Comparison of ENCODE assay signal across 12 cellular contexts in genomic region chr9:17905356-17906203, GRCh38.
A peak's percentile ranks its signal among the peaks of the same experiment; 100 is the strongest.
DNase-seq lines count a peak whose midpoint lies in the region; ATAC-seq and TF ChIP-seq lines count a peak whose summit lies in the region.
"Had no signal": no experiment of that assay in that cellular context is flagged by ENCODE, and none has a peak within 500 bp of the region (broad histone marks: within the 10 kb centered on the region; RNA-seq: fewer than 3 reads in every experiment).

No MANE protein-coding gene starts in this region.

- no peak for TF ChIP-seq CTCF in GM13977 (IDR thresholded peaks at IDR 0.05; ENCODE audit: extremely low read depth, insufficient read depth, missing control alignments)
- TF ChIP-seq CTCF in psoas muscle (IDR thresholded peaks at IDR 0.05) = no peak

- in situ Hi-C loops in GM13977 (cut with MboI; ENCODE audit: low pct_unique_long_range_greater_than_20kb, low sequenced_read_pairs, unreplicated experiment) = no loop called here

- H3K4me3 ChIP-seq in NT2/D1 (ENCODE audit: insufficient read length, low read depth) = peak overlapping the region; percentile 59
- peak overlapping the region; percentile 75 for H3K4me3 ChIP-seq in iPS-18a (ENCODE audit: low read length)
- peak overlapping the region; percentile 13 for H3K4me3 ChIP-seq in psoas muscle

- H3K4me1 ChIP-seq in NT2/D1 (ENCODE audit: insufficient read depth, insufficient read length) = peaks cover 2% of the 10 kb centered on the region
- no peaks in the 10 kb centered on the region for H3K4me1 ChIP-seq in iPS-18a (ENCODE audit: control insufficient read depth, low read depth, low read length)
- H3K4me1 ChIP-seq in psoas muscle = no peaks in the 10 kb centered on the region

- WGBS in psoas muscle, 3 donors = 7 to 11% (median 9%) methylated on average over 26 of the region's 26 CpGs

- no peak overlapping the region for H3K27ac ChIP-seq in iPS-18a (ENCODE audit: low read length)
- H3K27ac ChIP-seq in psoas muscle = no peak overlapping the region

- ATAC-seq in psoas muscle (no peak), HG03280 (IDR thresholded peaks at IDR 0.05; ENCODE audit: unreplicated experiment) (no peak), HG03159 (IDR thresholded peaks at IDR 0.05; ENCODE audit: unreplicated experiment) (no peak)

- intact Hi-C loops in psoas muscle (cut with DNase I) = no loop called here

- H3K36me3 ChIP-seq in NT2/D1 (ENCODE audit: insufficient read depth, insufficient read length, low read length) (no peaks in the 10 kb centered on the region), iPS-18a (ENCODE audit: control insufficient read depth, low read depth, low read length) (no peaks in the 10 kb centered on the region), psoas muscle (ENCODE audit: insufficient read depth in 1 of 2, low read depth in 1 of 2) (no peaks in the 10 kb centered on the region)

- no peaks in the 10 kb centered on the region for H3K9me3 ChIP-seq in NT2/D1 (ENCODE audit: insufficient read depth, low read length)
- no peaks in the 10 kb centered on the region for H3K9me3 ChIP-seq in iPS-18a (ENCODE audit: control insufficient read depth, low read depth, low read length)
- H3K9me3 ChIP-seq in psoas muscle = no peaks in the 10 kb centered on the region

- H3K9ac ChIP-seq in NT2/D1 (ENCODE audit: insufficient read length, low read depth) (peak overlapping the region; percentile 74), iPS-18a (ENCODE audit: low read length) (no peak overlapping the region)

- DNase-seq in GM13977 (ENCODE audit: low spot score) (peak; percentile 12), NT2/D1 (ENCODE audit: low read depth, low spot score) (no peak), psoas muscle (no peak), NOMO-1 (lab: John Stamatoyannopoulos, UW; ENCODE audit: unreplicated experiment in 2 of 2) (no peak), NCI-H1105 treated with DMSO at 0.1 percent for 48 hours (lab: John Stamatoyannopoulos, UW) (no peak)
- DNase-seq: activated CD8-positive, alpha-beta memory T cell treated with anti-CD3 and anti-CD28 coated beads for 24 hours; activated naive CD4-positive, alpha-beta T cell treated with anti-CD3 and anti-CD28 coated beads, Interleukin-2, amount 50 U/mL, for 16 hours; CD4-positive, CD25-positive, alpha-beta regulatory T cell; effector CD4-positive, alpha-beta T cell had no signal

- H3K27me3 ChIP-seq in NT2/D1 (ENCODE audit: insufficient read depth, insufficient read length) (peaks cover 61% of the 10 kb centered on the region), iPS-18a (ENCODE audit: control insufficient read depth, insufficient read depth, low read length) (peaks cover 60% of the 10 kb centered on the region), psoas muscle (ENCODE audit: insufficient read depth in 3 of 3, low read length in 2 of 3) (peaks cover 0 to 34% (median 18%) of the 10 kb centered on the region in 3 donors)

Comparison
In these comparisons a context has a peak if more than half of its experiments do, and no peak if none do; other contexts are left out.
1. H3K4me3 ChIP-seq: peak in every context shown above with its lines; median percentile 75 in iPS-18a; 59 in NT2/D1; 13 in psoas muscle.